15 cellular contexts compared by ENCODE assay signal in the genomic region with DNA sequence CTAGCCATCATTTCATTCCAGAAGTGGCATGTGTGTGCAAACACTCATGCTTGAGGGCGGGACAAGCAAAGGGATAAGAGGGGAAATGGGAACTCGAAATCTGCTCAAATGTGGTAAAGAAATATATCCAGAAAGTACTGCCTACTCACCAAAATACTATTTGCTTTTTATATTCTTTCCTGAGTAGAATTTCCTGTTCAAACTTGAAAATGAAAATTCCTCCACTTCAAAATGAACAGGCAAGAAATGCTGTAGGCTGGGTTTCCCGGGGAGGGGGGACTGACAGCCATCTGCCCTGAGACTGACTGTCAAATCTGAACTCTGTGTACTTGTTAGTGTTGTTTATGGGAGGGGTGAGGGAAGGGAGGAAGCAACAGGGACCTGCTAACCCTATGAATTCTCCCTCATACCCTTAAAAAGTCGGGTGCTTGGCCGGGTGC. TPM values are rescaled to one million over a fixed set of nuclear protein-coding genes. Genes with fewer than 3 reads are reported as not detected.
"Had no signal": no experiment of that assay in that cellular context is flagged by ENCODE, and none has a peak within 500 bp of the region (broad histone marks: within the 10 kb centered on the region; RNA-seq: fewer than 3 reads in every experiment).

No MANE protein-coding gene starts in this region.

- H3K9ac ChIP-seq: parathyroid adenoma had no signal

- DNase-seq: activated CD4-positive, alpha-beta T cell treated with anti-CD3 and anti-CD28 coated beads, Interleukin-2, amount 50 U/mL, for 4 hours; activated CD4-positive, CD25-positive, alpha-beta regulatory T cell treated with anti-CD3 and anti-CD28 coated beads, Interleukin-2, amount 50 U/mL, for 72 hours; activated naive CD4-positive, alpha-beta T cell treated with Interleukin-2 at 50 U/mL for 16 hours; activated naive CD8-positive, alpha-beta T cell treated with anti-CD3 and anti-CD28 coated beads, Interleukin-2, amount 50 U/mL, for 24 hours; activated T-cell treated with anti-CD3 and anti-CD28 coated beads for 4 hours; effector CD4-positive, alpha-beta T cell; heart right ventricle; left ventricle myocardium inferior; natural killer cell; thyroid gland had no signal

- H3K4me1 ChIP-seq: esophagus muscularis mucosa, parathyroid adenoma, thyroid gland had no signal

- H3K79me2 ChIP-seq: parathyroid adenoma had no signal

- ATAC-seq: activated naive CD8-positive, alpha-beta T cell treated with anti-CD3 and anti-CD28 coated beads, Interleukin-2, amount 50 U/mL, for 24 hours; heart right ventricle; natural killer cell; stimulated activated effector memory CD8-positive, alpha-beta T cell treated with anti-CD3 and anti-CD28 coated beads, Interleukin-12 subunit alpha, Interleukin-12 subunit beta, amount 100 ng/mL, for 72 hours had no signal

- H3K36me3 ChIP-seq: cardiac muscle cell, esophagus muscularis mucosa, heart right ventricle, left ventricle myocardium inferior, neutrophil, thyroid gland had no signal

- H2AFZ ChIP-seq: parathyroid adenoma had no signal

- H3K9me3 ChIP-seq: esophagus muscularis mucosa, heart right ventricle, left ventricle myocardium inferior, neutrophil, thyroid gland had no signal

- H3K27me3 ChIP-seq: cardiac muscle cell, thyroid gland had no signal

- H3K4me3 ChIP-seq: cardiac muscle cell, esophagus muscularis mucosa, heart right ventricle, left ventricle myocardium inferior, thyroid gland had no signal

- H3K27ac ChIP-seq: cardiac muscle cell, esophagus muscularis mucosa, heart right ventricle, left ventricle myocardium inferior, neutrophil, parathyroid adenoma, thyroid gland had no signal

RNA-seq across cellular contexts. Expression of a gene that starts 34.6 kb away (rescaled TPM):
- total RNA-seq: natural killer cell, thyroid gland had no signal
